ENCODE assay signal across 8 cellular contexts in genomic region chr1:181023265-181024057, GRCh38. TPM values are rescaled to one million over a fixed set of nuclear protein-coding genes. Genes with fewer than 3 reads are reported as not detected.
A peak's percentile ranks its signal among the peaks of the same experiment; 100 is the strongest.
DNase-seq lines count a peak whose midpoint lies in the region; ATAC-seq and TF ChIP-seq lines count a peak whose summit lies in the region.

No MANE protein-coding gene starts in this region.

- H3K27ac ChIP-seq in iPS-20b (ENCODE audit: low read length) (no peak overlapping the region), substantia nigra (ENCODE audit: low read depth, low read length, poor library complexity, severe bottlenecking) (peak overlapping the region; percentile 32)

- no peak for ATAC-seq in WTC11
- ATAC-seq in GM19455 (IDR thresholded peaks at IDR 0.05; ENCODE audit: unreplicated experiment): no peak

- intact Hi-C loops in activated CD4-positive, alpha-beta T cell treated with anti-CD3 and anti-CD28 coated beads, Interleukin-2, amount 10 ng/mL, durations not matched to agents 24 days and 14 days (cut with micrococcal nuclease): loop anchor here (2.0 to 5.0 kb wide), 4 partner anchors 39 to 1141 kb away; partner anchors contain the start of genes ACBD6 and TOR1AIP1

- H3K9me3 ChIP-seq in iPS-20b (ENCODE audit: insufficient read depth, low read depth, low read length): no peaks in the 10 kb centered on the region

- no peaks in the 10 kb centered on the region for H3K9me3 Mint-ChIP-seq in activated CD4-positive, alpha-beta T cell treated with anti-CD3 and anti-CD28 coated beads, Interleukin-2, amount 10 ng/mL, durations not matched to agents 24 days and 14 days
- no peaks in the 10 kb centered on the region for H3K9me3 Mint-ChIP-seq in WTC11

- no peak for DNase-seq in activated CD4-positive, alpha-beta T cell treated with anti-CD3 and anti-CD28 coated beads, Interleukin-2, amount 10 ng/mL, durations not matched to agents 24 days and 14 days
- no peak for DNase-seq in activated CD4-positive, alpha-beta T cell treated with anti-CD3 and anti-CD28 coated beads, Interleukin-2, amount 50 U/mL, for 1 hour
- DNase-seq in WTC11 (ENCODE audit: low spot score) (no peak), substantia nigra (lab: John Stamatoyannopoulos, UW) (no peak), cerebellar nuclear complex (lab: John Stamatoyannopoulos, UW) (no peak)
- no peak for DNase-seq in activated CD4-positive, alpha-beta T cell treated with anti-CD3 and anti-CD28 coated beads for 4 hours

- H3K27me3 ChIP-seq in iPS-20b (ENCODE audit: insufficient read depth, low read length): peaks cover 14% of the 10 kb centered on the region

- no peak for TF ChIP-seq CTCF in WTC11 (IDR thresholded peaks at IDR 0.05)

- peaks cover 32% of the 10 kb centered on the region for H3K27me3 Mint-ChIP-seq in activated CD4-positive, alpha-beta T cell treated with anti-CD3 and anti-CD28 coated beads, Interleukin-2, amount 10 ng/mL, durations not matched to agents 24 days and 14 days
- H3K27me3 Mint-ChIP-seq in WTC11 (ENCODE audit: low read depth): peaks cover 9% of the 10 kb centered on the region

- H3K36me3 Mint-ChIP-seq in activated CD4-positive, alpha-beta T cell treated with anti-CD3 and anti-CD28 coated beads, Interleukin-2, amount 10 ng/mL, durations not matched to agents 24 days and 14 days (ENCODE audit: low read depth): peaks cover 18% of the 10 kb centered on the region
- H3K36me3 Mint-ChIP-seq in WTC11: peaks cover 2% of the 10 kb centered on the region; the same call in 1 of the 2 replicates

- peak overlapping the region; percentile 96 for H3K27ac Mint-ChIP-seq in activated CD4-positive, alpha-beta T cell treated with anti-CD3 and anti-CD28 coated beads, Interleukin-2, amount 10 ng/mL, durations not matched to agents 24 days and 14 days
- no peak overlapping the region for H3K27ac Mint-ChIP-seq in WTC11

- peaks cover 37% of the 10 kb centered on the region for H3K4me1 Mint-ChIP-seq in activated CD4-positive, alpha-beta T cell treated with anti-CD3 and anti-CD28 coated beads, Interleukin-2, amount 10 ng/mL, durations not matched to agents 24 days and 14 days
- peaks cover 24% of the 10 kb centered on the region for H3K4me1 Mint-ChIP-seq in WTC11

- H3K4me3 ChIP-seq in iPS-20b (ENCODE audit: low read length): peak overlapping the region; percentile 97; the same call in 1 of the 2 replicates

- CTCF ChIA-PET in WTC11 (lab: Charles Lee): interaction anchor here (0.6 to 1.5 kb wide), 6 partner anchors 18 to 1174 kb away, joined by 3 to 6 read pairs (median 4); no protein-coding TSS in a partner anchor

- POLR2A ChIA-PET in WTC11 (lab: Charles Lee): interaction anchor here (0.6 to 1.8 kb wide), 16 partner anchors 10 to 410 kb away, joined by 3 to 10 read pairs (median 6); no protein-coding TSS in a partner anchor

- peaks cover 7% of the 10 kb centered on the region; the same call in 1 of the 2 replicates for H3K4me1 ChIP-seq in iPS-20b (ENCODE audit: insufficient read depth, low read length)

- H3K9ac ChIP-seq in iPS-20b (ENCODE audit: low read depth, low read length): peak overlapping the region; percentile 96; the same call in 1 of the 2 replicates

- H3K4me3 Mint-ChIP-seq in activated CD4-positive, alpha-beta T cell treated with anti-CD3 and anti-CD28 coated beads, Interleukin-2, amount 10 ng/mL, durations not matched to agents 24 days and 14 days: peak overlapping the region; percentile 96
- H3K4me3 Mint-ChIP-seq in WTC11: peak overlapping the region; percentile 96

- H3K36me3 ChIP-seq in iPS-20b (ENCODE audit: insufficient read depth, low read depth, low read length): peaks cover 7% of the 10 kb centered on the region; the same call in 1 of the 2 replicates

TF ChIP-seq in WTC11, 78 proteins besides CTCF, POLR2A, EP300 and RAD21:
- TF ChIP-seq SOX15 (CRISPR knock-in tag; IDR thresholded peaks at IDR 0.05) (no peak), ZMAT4 (CRISPR knock-in tag; IDR thresholded peaks at IDR 0.05) (no peak), SMAD4 (CRISPR knock-in tag; IDR thresholded peaks at IDR 0.05) (no peak), ATF6 (CRISPR knock-in tag; IDR thresholded peaks at IDR 0.05) (no peak), JUN (CRISPR knock-in tag; IDR thresholded peaks at IDR 0.05) (no peak), FOXK1 (CRISPR knock-in tag; IDR thresholded peaks at IDR 0.05) (no peak), EMX1 (CRISPR knock-in tag; IDR thresholded peaks at IDR 0.05) (no peak), TEAD4 (CRISPR knock-in tag; IDR thresholded peaks at IDR 0.05) (no peak), ZNF232 (CRISPR knock-in tag; IDR thresholded peaks at IDR 0.05) (no peak), NR3C1 (CRISPR knock-in tag; conservative IDR thresholded peaks at IDR 0.05; ENCODE audit: low read depth) (no peak), ZNF423 (CRISPR knock-in tag; IDR thresholded peaks at IDR 0.05) (no peak), ZNF396 (CRISPR knock-in tag; IDR thresholded peaks at IDR 0.05; ENCODE audit: borderline replicate concordance) (no peak), NFE2L1 (CRISPR knock-in tag; IDR thresholded peaks at IDR 0.05) (no peak)
- TF ChIP-seq, protein P1, sequence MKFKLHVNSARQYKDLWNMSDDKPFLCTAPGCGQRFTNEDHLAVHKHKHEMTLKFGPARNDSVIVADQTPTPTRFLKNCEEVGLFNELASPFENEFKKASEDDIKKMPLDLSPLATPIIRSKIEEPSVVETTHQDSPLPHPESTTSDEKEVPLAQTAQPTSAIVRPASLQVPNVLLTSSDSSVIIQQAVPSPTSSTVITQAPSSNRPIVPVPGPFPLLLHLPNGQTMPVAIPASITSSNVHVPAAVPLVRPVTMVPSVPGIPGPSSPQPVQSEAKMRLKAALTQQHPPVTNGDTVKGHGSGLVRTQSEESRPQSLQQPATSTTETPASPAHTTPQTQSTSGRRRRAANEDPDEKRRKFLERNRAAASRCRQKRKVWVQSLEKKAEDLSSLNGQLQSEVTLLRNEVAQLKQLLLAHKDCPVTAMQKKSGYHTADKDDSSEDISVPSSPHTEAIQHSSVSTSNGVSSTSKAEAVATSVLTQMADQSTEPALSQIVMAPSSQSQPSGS (CRISPR knock-in tag; IDR thresholded peaks at IDR 0.05; ENCODE audit: borderline replicate concordance, low read depth): no peak
- TF ChIP-seq, protein P2, sequence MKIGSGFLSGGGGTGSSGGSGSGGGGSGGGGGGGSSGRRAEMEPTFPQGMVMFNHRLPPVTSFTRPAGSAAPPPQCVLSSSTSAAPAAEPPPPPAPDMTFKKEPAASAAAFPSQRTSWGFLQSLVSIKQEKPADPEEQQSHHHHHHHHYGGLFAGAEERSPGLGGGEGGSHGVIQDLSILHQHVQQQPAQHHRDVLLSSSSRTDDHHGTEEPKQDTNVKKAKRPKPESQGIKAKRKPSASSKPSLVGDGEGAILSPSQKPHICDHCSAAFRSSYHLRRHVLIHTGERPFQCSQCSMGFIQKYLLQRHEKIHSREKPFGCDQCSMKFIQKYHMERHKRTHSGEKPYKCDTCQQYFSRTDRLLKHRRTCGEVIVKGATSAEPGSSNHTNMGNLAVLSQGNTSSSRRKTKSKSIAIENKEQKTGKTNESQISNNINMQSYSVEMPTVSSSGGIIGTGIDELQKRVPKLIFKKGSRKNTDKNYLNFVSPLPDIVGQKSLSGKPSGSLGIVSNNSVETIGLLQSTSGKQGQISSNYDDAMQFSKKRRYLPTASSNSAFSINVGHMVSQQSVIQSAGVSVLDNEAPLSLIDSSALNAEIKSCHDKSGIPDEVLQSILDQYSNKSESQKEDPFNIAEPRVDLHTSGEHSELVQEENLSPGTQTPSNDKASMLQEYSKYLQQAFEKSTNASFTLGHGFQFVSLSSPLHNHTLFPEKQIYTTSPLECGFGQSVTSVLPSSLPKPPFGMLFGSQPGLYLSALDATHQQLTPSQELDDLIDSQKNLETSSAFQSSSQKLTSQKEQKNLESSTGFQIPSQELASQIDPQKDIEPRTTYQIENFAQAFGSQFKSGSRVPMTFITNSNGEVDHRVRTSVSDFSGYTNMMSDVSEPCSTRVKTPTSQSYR (CRISPR knock-in tag; IDR thresholded peaks at IDR 0.05): no peak
TF ChIP-seq in WTC11: peak in this region for 0.

RNA-seq across cellular contexts. Expression of gene STX6, which starts 0.8 kb away (rescaled TPM):
- 31.9 and 33.6 TPM in 2 replicates for total RNA-seq in activated CD4-positive, alpha-beta T cell treated with anti-CD3 and anti-CD28 coated beads, Interleukin-2, amount 10 ng/mL, durations not matched to agents 24 days and 14 days
- total RNA-seq in WTC11 (2021): 30.2 to 32.3 TPM (median 30.5 TPM) in 3 replicates

RNA-seq across cellular contexts. Expression of gene MR1, which starts 10.3 kb away (rescaled TPM):
- 14.6 and 16.2 TPM in 2 replicates for total RNA-seq in activated CD4-positive, alpha-beta T cell treated with anti-CD3 and anti-CD28 coated beads, Interleukin-2, amount 10 ng/mL, durations not matched to agents 24 days and 14 days
- 0.28 to 0.64 TPM (median 0.30 TPM) in 3 replicates for total RNA-seq in WTC11 (2021)
